ENCODE assay signal across 12 cellular contexts in genomic region chr9:133449760-133450159, GRCh38. TPM values are rescaled to one million over a fixed set of nuclear protein-coding genes. Genes with fewer than 3 reads are reported as not detected.
DNase-seq lines count a peak whose midpoint lies in the region; ATAC-seq and TF ChIP-seq lines count a peak whose summit lies in the region.
"Had no signal": no experiment of that assay in that cellular context is flagged by ENCODE, and none has a peak within 500 bp of the region (broad histone marks: within the 10 kb centered on the region; RNA-seq: fewer than 3 reads in every experiment).

No MANE protein-coding gene starts in this region.

- no peak overlapping the region for H3K4me2 ChIP-seq in mammary epithelial cell (ENCODE audit: insufficient read depth, low read depth, low read length)

- WGBS in mammary epithelial cell (ENCODE audit: low coverage, missing lambda C conversion rate), result 56% methylated on average over 9 of the region's 12 CpGs

- H3K9ac ChIP-seq in mammary epithelial cell (ENCODE audit: insufficient read depth, low read length), result no peak overlapping the region

- no peak overlapping the region for H3K27ac ChIP-seq in mammary epithelial cell (ENCODE audit: insufficient read depth, low read depth, low read length)
- H3K27ac ChIP-seq in CD8-positive, alpha-beta T cell (ENCODE audit: low read depth, low read length), result no peak overlapping the region

- dilution Hi-C loops in mammary epithelial cell (cut with HindIII; ENCODE audit: low sequenced_read_pairs), result no loop called here

- no peaks in the 10 kb centered on the region for H3K36me3 ChIP-seq in mammary epithelial cell (ENCODE audit: insufficient read depth, low read length)
- H3K36me3 ChIP-seq in CD8-positive, alpha-beta T cell (ENCODE audit: insufficient read depth, low read length), result no peaks in the 10 kb centered on the region

- CTCF ChIA-PET in mammary epithelial cell (lab: Charles Lee; ENCODE audit: low non-redundant PET), result no interaction called here
- CTCF ChIA-PET in CD8-positive, alpha-beta T cell (lab: Charles Lee), result no interaction called here

- H3K4me3 ChIP-seq in mammary epithelial cell (replicated peaks in 1 of 3; ENCODE audit: insufficient read depth in 1 of 3, low read depth in 2 of 3, low read length in 3 of 3), result no peak overlapping the region
- no peak overlapping the region for H3K4me3 ChIP-seq in CD8-positive, alpha-beta T cell (ENCODE audit: low read depth, low read length)

- BruUV-seq in mammary epithelial cell (replicated peaks; lab: Mats Ljungman, UMichigan), result no TSS peak

- no peaks in the 10 kb centered on the region for H3K36me3 Mint-ChIP-seq in CD8-positive, alpha-beta T cell
- H3K36me3 Mint-ChIP-seq: natural killer cell had no signal

- H3K4me3 Mint-ChIP-seq in CD8-positive, alpha-beta T cell, result no peak overlapping the region
- H3K4me3 Mint-ChIP-seq: CD4-positive, alpha-beta T cell; natural killer cell had no signal

- POLR2A ChIA-PET in CD8-positive, alpha-beta T cell (lab: Charles Lee), result no interaction called here

- DNase-seq in ELR (ENCODE audit: low read depth) (peak; percentile 46), NCI-H2171 (lab: John Stamatoyannopoulos, UW) (peak; percentile 58), mammary epithelial cell (peak; percentile 74), omental fat pad (ENCODE audit: low spot score) (no peak)
- DNase-seq in stimulated activated CD8-positive, alpha-beta memory T cell treated with anti-CD3 and anti-CD28 coated beads, Interleukin-4, amount 100 ng/mL, for 48 hours, result no peak
- no peak for DNase-seq in CD8-positive, alpha-beta T cell
- DNase-seq: CD4-positive, alpha-beta T cell; foreskin fibroblast; MM.1S; natural killer cell; NCI-H526 treated with DMSO at 0.1 percent for 48 hours had no signal

- H3K4me1 ChIP-seq in mammary epithelial cell (ENCODE audit: insufficient read depth, low read length), result peaks cover 6% of the 10 kb centered on the region
- no peaks in the 10 kb centered on the region for H3K4me1 ChIP-seq in CD8-positive, alpha-beta T cell (ENCODE audit: insufficient read depth, low read length)

- H3K27me3 ChIP-seq in mammary epithelial cell (ENCODE audit: insufficient read depth, low read length), result no peaks in the 10 kb centered on the region
- H3K27me3 ChIP-seq in CD8-positive, alpha-beta T cell (ENCODE audit: insufficient read depth, low read length), result no peaks in the 10 kb centered on the region

- H3K9me3 Mint-ChIP-seq in CD8-positive, alpha-beta T cell, result no peaks in the 10 kb centered on the region
- H3K9me3 Mint-ChIP-seq: CD4-positive, alpha-beta T cell; natural killer cell had no signal

- no peak overlapping the region for H3K27ac Mint-ChIP-seq in CD8-positive, alpha-beta T cell
- H3K27ac Mint-ChIP-seq: CD4-positive, alpha-beta T cell; natural killer cell had no signal

- H3K79me2 ChIP-seq in mammary epithelial cell (ENCODE audit: insufficient read depth, low read length), result no peaks in the 10 kb centered on the region

- peak; percentile 68 for ATAC-seq in omental fat pad (ENCODE audit: low FRiP score)
- ATAC-seq in HG02571 (IDR thresholded peaks at IDR 0.05; ENCODE audit: unreplicated experiment), result no peak
- no peak for ATAC-seq in CD8-positive, alpha-beta T cell
- ATAC-seq: natural killer cell had no signal

- no peaks in the 10 kb centered on the region for H4K20me1 ChIP-seq in mammary epithelial cell (ENCODE audit: insufficient read depth, low read length)

- in situ Hi-C loops in mammary epithelial cell (cut with MboI; ENCODE audit: low sequenced_read_pairs in 2 of 2), result no loop called here

- intact Hi-C loops in mammary epithelial cell (cut with micrococcal nuclease), result no loop called here
- intact Hi-C loops in CD8-positive, alpha-beta T cell (cut with DNase I, micrococcal nuclease), result loop anchor here (10.0 kb wide), 3 partner anchors 505 to 1095 kb away; partner anchors contain the start of genes RNU6ATAC (in 1 of the 2), SETX (in 1 of the 2) and TSC1 (in 1 of the 2)

- H2AFZ ChIP-seq in mammary epithelial cell (ENCODE audit: low read depth, low read length), result no peak overlapping the region

- H3K4me1 Mint-ChIP-seq in CD8-positive, alpha-beta T cell (ENCODE audit: low read depth), result no peaks in the 10 kb centered on the region
- H3K4me1 Mint-ChIP-seq: natural killer cell had no signal

- no peaks in the 10 kb centered on the region for H3K9me3 ChIP-seq in mammary epithelial cell (replicated peaks; ENCODE audit: insufficient read depth, low read length)
- H3K9me3 ChIP-seq in CD8-positive, alpha-beta T cell (ENCODE audit: low read length), result no peaks in the 10 kb centered on the region

- H3K27me3 Mint-ChIP-seq in CD8-positive, alpha-beta T cell (ENCODE audit: low read depth), result no peaks in the 10 kb centered on the region

- TF ChIP-seq CTCF in mammary epithelial cell (conservative IDR thresholded peaks at IDR 0.05 in 1 of 2, IDR thresholded peaks at IDR 0.05 in 1 of 2; ENCODE audit: extremely low read depth in 1 of 2, insufficient read depth in 1 of 2, low read depth in 1 of 2, low read length in 2 of 2) (no peak), omental fat pad (IDR thresholded peaks at IDR 0.05) (no peak)
- no peak for TF ChIP-seq CTCF in CD8-positive, alpha-beta T cell (IDR thresholded peaks at IDR 0.05)

RNA-seq across cellular contexts. Expression of gene CACFD1, which starts 10.0 kb away (rescaled TPM):
- total RNA-seq in mammary epithelial cell, result 1 to 10 TPM; 4.4 to 6.8 TPM
- 2.3 TPM for polyA plus RNA-seq in mammary epithelial cell
- polyA minus RNA-seq in mammary epithelial cell, result 19.3 TPM
- total RNA-seq in omental fat pad, result 1 to 10 TPM; 2.7 to 6.9 (median 4.8) TPM
- 1 to 10 TPM; 7.4 to 9.7 TPM for total RNA-seq in CD8-positive, alpha-beta T cell

RNA-seq across cellular contexts. Expression of gene ADAMTS13, which starts 27.6 kb away (rescaled TPM):
- total RNA-seq in mammary epithelial cell (1 to 10 TPM; 2.0 to 5.2 TPM), omental fat pad (1 to 10 TPM; 1.1 to 3.0 (median 1.2) TPM)
- 1.8 TPM for polyA plus RNA-seq in mammary epithelial cell
- 1.9 TPM for polyA minus RNA-seq in mammary epithelial cell
- 1 to 10 TPM; 2.0 to 2.5 TPM for total RNA-seq in CD8-positive, alpha-beta T cell

RNA-seq across cellular contexts. Expression of gene SLC2A6, which starts 29.1 kb away (rescaled TPM):
- total RNA-seq in mammary epithelial cell (10 to 100 TPM; 24.7 to 31.3 TPM), omental fat pad (1 to 10 TPM; 2.1 to 4.9 (median 4.1) TPM)
- polyA plus RNA-seq in mammary epithelial cell, result 31.1 TPM
- 16.3 TPM for polyA minus RNA-seq in mammary epithelial cell
- total RNA-seq in CD8-positive, alpha-beta T cell, result 1 to 10 TPM; 8.0 to 9.7 TPM

RNA-seq across cellular contexts. Expression of gene REXO4, which starts 31.9 kb away (rescaled TPM):
- total RNA-seq in mammary epithelial cell, result 10 to 100 TPM; 14.8 to 33.1 TPM
- 27.9 TPM for polyA plus RNA-seq in mammary epithelial cell
- polyA minus RNA-seq in mammary epithelial cell, result 14.7 TPM
- total RNA-seq in omental fat pad, result 10 to 100 TPM; 11.5 to 18.1 (median 15.4) TPM
- 10 to 100 TPM; 22.5 to 24.0 TPM for total RNA-seq in CD8-positive, alpha-beta T cell

Comparison
In these comparisons a context has a peak if more than half of its experiments do, and no peak if none do; other contexts are left out.
1. DNase-seq: peak in ELR (single experiment), NCI-H2171 (single experiment) and mammary epithelial cell (single experiment); none in omental fat pad (single experiment), stimulated activated CD8-positive, alpha-beta memory T cell treated with anti-CD3 and anti-CD28 coated beads, Interleukin-4, amount 100 ng/mL, for 48 hours (single experiment) and CD8-positive, alpha-beta T cell (0 of 7).